1 cellular context compared by ENCODE assay signal in genomic region chr1:181112071-181112929, GRCh38.
TF ChIP-seq lines count a peak whose summit lies in the region.

No MANE protein-coding gene starts in this region.

TF ChIP-seq in HepG2, 621 proteins besides CTCF, POLR2A, EP300 and RAD21 (continued from another document and continues in another):
- TF ChIP-seq ZNF512 (CRISPR knock-in tag; IDR thresholded peaks at IDR 0.05) (no peak), ZNF724P (CRISPR knock-in tag; IDR thresholded peaks at IDR 0.05; ENCODE audit: borderline replicate concordance) (peak; percentile 76), U2AF2 (IDR thresholded peaks at IDR 0.05; ENCODE audit: low read depth, low read length) (no peak), ZBTB8A (CRISPR knock-in tag; IDR thresholded peaks at IDR 0.05; ENCODE audit: borderline replicate concordance, low read depth) (no peak), ZNF274 (CRISPR knock-in tag; IDR thresholded peaks at IDR 0.05) (peak; percentile 92; the same call in 1 of the 2 replicates), SIX4 (CRISPR knock-in tag; IDR thresholded peaks at IDR 0.05) (peak; percentile 88), MED8 (CRISPR knock-in tag; IDR thresholded peaks at IDR 0.05; ENCODE audit: insufficient replicate concordance) (peak; percentile 66), RAD51 (IDR thresholded peaks at IDR 0.05; ENCODE audit: borderline replicate concordance) (no peak), KLF9 (CRISPR knock-in tag; IDR thresholded peaks at IDR 0.05; ENCODE audit: low read depth) (no peak), ZBTB2 (CRISPR knock-in tag; IDR thresholded peaks at IDR 0.05; ENCODE audit: low read depth) (peak; percentile 52; the same call in 1 of the 2 replicates), ZBTB33 (CRISPR knock-in tag; IDR thresholded peaks at IDR 0.05) (peak; percentile 84), IKZF1 (IDR thresholded peaks at IDR 0.05) (no peak), GMEB2 (CRISPR knock-in tag; IDR thresholded peaks at IDR 0.05; ENCODE audit: low read depth) (0 out of 2 replicates have a peak, but pooled peaks have one; percentile 18), POLR2AphosphoS2 (IDR thresholded peaks at IDR 0.05; ENCODE audit: low read depth, low read length) (no peak), ZNF615 (CRISPR knock-in tag; IDR thresholded peaks at IDR 0.05; ENCODE audit: borderline replicate concordance) (no peak), ZNF337 (CRISPR knock-in tag; IDR thresholded peaks at IDR 0.05; ENCODE audit: borderline replicate concordance, low read depth) (peak; percentile 85; the same call in 1 of the 2 replicates), FOXO4 (CRISPR knock-in tag; conservative IDR thresholded peaks at IDR 0.05) (0 out of 2 replicates have a peak, but pooled peaks have one; percentile 64), XRCC5 (optimal IDR thresholded peaks at IDR 0.05; ENCODE audit: low read length) (peak; percentile 88), ZNF543 (CRISPR knock-in tag; IDR thresholded peaks at IDR 0.05) (peak; percentile 66; the same call in 1 of the 2 replicates), SRSF1 (optimal IDR thresholded peaks at IDR 0.05; ENCODE audit: low read depth, low read length) (no peak), HCFC1 (IDR thresholded peaks at IDR 0.05; ENCODE audit: low read depth, low read length) (no peak), ZNF749 (CRISPR knock-in tag; IDR thresholded peaks at IDR 0.05; ENCODE audit: borderline replicate concordance) (peak; percentile 87), KAT8 (CRISPR knock-in tag; IDR thresholded peaks at IDR 0.05) (peak; percentile 91), ZNF296 (CRISPR knock-in tag; conservative IDR thresholded peaks at IDR 0.05) (no peak), ZNF775 (CRISPR knock-in tag; IDR thresholded peaks at IDR 0.05; ENCODE audit: borderline replicate concordance) (0 out of 2 replicates have a peak, but pooled peaks have one; percentile 68), ARID4A (CRISPR knock-in tag; IDR thresholded peaks at IDR 0.05; ENCODE audit: borderline replicate concordance) (peak; percentile 79; the same call in 1 of the 2 replicates), PCBP2 (optimal IDR thresholded peaks at IDR 0.05; ENCODE audit: low read depth, low read length, poor library complexity, severe bottlenecking) (no peak), ZFP36 (IDR thresholded peaks at IDR 0.05; ENCODE audit: borderline replicate concordance, low read depth, low read length, partially characterized antibody) (no peak), ARID5B (CRISPR knock-in tag; IDR thresholded peaks at IDR 0.05) (peak; percentile 99), SSRP1 (CRISPR knock-in tag; IDR thresholded peaks at IDR 0.05) (peak; percentile 93)
